ENCODE assay signal across 17 cellular contexts in the genomic region with DNA sequence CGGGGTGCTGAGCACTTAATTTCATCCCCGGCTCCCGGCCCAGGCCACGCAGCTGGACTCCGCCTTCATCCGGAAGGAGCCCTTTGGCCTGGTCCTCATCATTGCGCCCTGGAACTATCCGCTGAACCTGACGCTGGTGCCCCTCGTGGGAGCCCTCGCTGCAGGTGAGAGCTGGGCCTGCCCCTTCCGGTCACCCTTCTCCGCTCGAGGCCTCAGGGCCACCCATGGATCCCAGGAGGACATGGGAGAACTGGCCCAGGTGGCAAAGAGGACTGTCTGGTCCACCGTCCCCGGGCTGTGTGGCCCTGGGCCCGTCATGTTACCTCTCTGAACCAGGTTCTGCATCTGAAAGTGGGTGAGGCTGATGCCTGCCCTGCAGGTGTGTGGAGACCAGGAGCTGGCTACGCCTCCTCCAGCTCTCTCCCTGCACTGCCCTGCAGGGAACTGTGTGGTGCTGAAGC. TPM values are rescaled to one million over a fixed set of nuclear protein-coding genes. Genes with fewer than 3 reads are reported as not detected.
DNase-seq lines count a peak whose midpoint lies in the region; ATAC-seq and TF ChIP-seq lines count a peak whose summit lies in the region.
"Had no signal": no experiment of that assay in that cellular context is flagged by ENCODE, and none has a peak within 500 bp of the region (broad histone marks: within the 10 kb centered on the region; RNA-seq: fewer than 3 reads in every experiment).

No MANE protein-coding gene starts in this region.

- H3K9me1 ChIP-seq in IMR-90 (ENCODE audit: insufficient read depth, low read length) = peaks cover 10% of the 10 kb centered on the region

- H3K9ac ChIP-seq in IMR-90 (ENCODE audit: low read depth, low read length) = no peak overlapping the region
- H3K9ac ChIP-seq in neuronal stem cell (ENCODE audit: low read depth, low read length, poor library complexity) = peak overlapping the region; percentile 64

- no peak for DNase-seq in HFFc6
- no peak for DNase-seq in IMR-90
- DNase-seq in neuronal stem cell (ENCODE audit: low spot score) = no peak
- no peak for DNase-seq in NCI-H2171 treated with DMSO at 0.1 percent for 48 hours (lab: John Stamatoyannopoulos, UW)
- DNase-seq in NCI-H2227 treated with DMSO at 0.1 percent for 48 hours (lab: John Stamatoyannopoulos, UW) = no peak
- DNase-seq: AML-193; Caco-2; CD4-positive, alpha-beta T cell; DMS153; DMS79; GDM1; GOT3; H9 had no signal

- H3K18ac ChIP-seq in IMR-90 (ENCODE audit: low read depth, low read length) (no peak overlapping the region), neuronal stem cell (ENCODE audit: low read length) (peak overlapping the region; percentile 1)

- H3K4me3 Mint-ChIP-seq in HFFc6 = no peak overlapping the region
- H3K4me3 Mint-ChIP-seq: CD4-positive, alpha-beta T cell; H9 had no signal

- no peak overlapping the region for H2BK120ac ChIP-seq in IMR-90 (ENCODE audit: low read depth, low read length)
- H2BK120ac ChIP-seq in neuronal stem cell (ENCODE audit: low read depth, low read length) = no peak overlapping the region

- H2AFZ ChIP-seq in IMR-90 (replicated peaks; ENCODE audit: low read length, poor library complexity) = no peak overlapping the region
- H2AFZ ChIP-seq in neuronal stem cell (ENCODE audit: low read length) = no peak overlapping the region

- H3K79me1 ChIP-seq in IMR-90 (ENCODE audit: low read depth in 1 of 2, low read length in 2 of 2) (peaks cover 9 to 12% of the 10 kb centered on the region in 2 experiments; a peak in 3 of 4 replicates), neuronal stem cell (ENCODE audit: low read depth, low read length) (peaks cover 2% of the 10 kb centered on the region)

- H2BK5ac ChIP-seq in IMR-90 (ENCODE audit: low read depth, low read length, poor library complexity, severe bottlenecking) = no peak overlapping the region
- no peak overlapping the region for H2BK5ac ChIP-seq in neuronal stem cell (ENCODE audit: low read length)

- no TSS peak for BruUV-seq in IMR-90 (replicated peaks; lab: Mats Ljungman, UMichigan)

- 91% methylated on average over 12 of the region's 18 CpGs; no CpG with 5 or more reads in 1 of the 2 experiments for WGBS in IMR-90 (ENCODE audit: extremely low coverage in 2 of 2, insufficient read length in 1 of 2), 2 experiments
- WGBS in esophagus, 2 donors = 89% methylated on average over 18 of the region's 18 CpGs
- no CpG with 5 or more reads among the region's 18 CpGs for WGBS in neuronal stem cell (ENCODE audit: extremely low coverage in 2 of 2, insufficient read length in 2 of 2, insufficient replicate concordance in 1 of 2), 2 donors

- intact Hi-C loops in IMR-90 (cut with micrococcal nuclease) = no loop called here

- H2BK15ac ChIP-seq in IMR-90 (ENCODE audit: low read depth, low read length) = no peak overlapping the region
- H2BK15ac ChIP-seq in neuronal stem cell (ENCODE audit: low read length) = peak overlapping the region; percentile 67

- H4K91ac ChIP-seq in IMR-90 (ENCODE audit: insufficient read depth, low read depth, low read length) (0 out of 2 replicates have a peak overlapping the region, but pooled peaks have one; percentile 7), neuronal stem cell (ENCODE audit: low read depth, low read length, poor library complexity) (peak overlapping the region; percentile 58)

- H4K8ac ChIP-seq in IMR-90 (ENCODE audit: low read depth in 2 of 2, low read length in 2 of 2) (no peak overlapping the region), neuronal stem cell (ENCODE audit: low read depth, low read length) (no peak overlapping the region)

- H3K36me3 ChIP-seq in IMR-90 (ENCODE audit: control insufficient read depth, insufficient read depth, low read length) (peaks cover 10% of the 10 kb centered on the region; the same call in 1 of the 2 replicates), esophagus (ENCODE audit: control insufficient read depth in 2 of 2, insufficient read depth in 2 of 2, low read length in 1 of 2) (no peaks in the 10 kb centered on the region), neuronal stem cell (replicated peaks in 1 of 2; ENCODE audit: control insufficient read depth in 2 of 2, insufficient read depth in 2 of 2, low read length in 2 of 2) (no peaks in the 10 kb centered on the region)

- ATAC-seq in IMR-90 (ENCODE audit: low read depth) (no peak), HG03280 (IDR thresholded peaks at IDR 0.05; ENCODE audit: unreplicated experiment) (no peak)
- ATAC-seq: K562 had no signal

- H4K5ac ChIP-seq in IMR-90 (ENCODE audit: low read depth, low read length) = no peak overlapping the region

- no peak overlapping the region for H3K4me3 ChIP-seq in IMR-90 (ENCODE audit: insufficient read depth, low read depth, low read length)
- H3K4me3 ChIP-seq in esophagus (ENCODE audit: low read depth in 1 of 2, low read length in 2 of 2) = no peak overlapping the region
- no peak overlapping the region for H3K4me3 ChIP-seq in neuronal stem cell (ENCODE audit: low read length in 2 of 2)
- H3K4me3 ChIP-seq: K562 had no signal

- no peak overlapping the region for H3K4me2 ChIP-seq in IMR-90 (ENCODE audit: low read depth, low read length)
- no peak overlapping the region for H3K4me2 ChIP-seq in neuronal stem cell (ENCODE audit: insufficient read depth, low read length, poor library complexity, severe bottlenecking)

- no peaks in the 10 kb centered on the region for H4K20me1 ChIP-seq in IMR-90 (ENCODE audit: insufficient read depth, low read length)

- CTCF ChIA-PET in IMR-90 (lab: Yijun Ruan, JAX) = no interaction called here

- H3K27ac ChIP-seq in IMR-90 (ENCODE audit: insufficient read depth, low read length) (no peak overlapping the region), esophagus (ENCODE audit: low read depth in 2 of 2, low read length in 1 of 2) (peak overlapping the region; percentile 47 to 56), neuronal stem cell (replicated peaks; ENCODE audit: low read length) (no peak overlapping the region)
- H3K27ac ChIP-seq: C4-2B had no signal

- no peaks in the 10 kb centered on the region; the same call in none of the 2 replicates for H3K36me3 Mint-ChIP-seq in HFFc6 (ENCODE audit: low read depth)

- no peak overlapping the region for H2BK12ac ChIP-seq in neuronal stem cell (ENCODE audit: low read length)

- H3K4me1 ChIP-seq in IMR-90 (ENCODE audit: control insufficient read depth, insufficient read depth, low read length) (peaks cover 18% of the 10 kb centered on the region), esophagus (ENCODE audit: control insufficient read depth in 2 of 2, insufficient read depth in 2 of 2, low read length in 1 of 2) (peaks cover 3 to 49% of the 10 kb centered on the region in 2 donors), neuronal stem cell (ENCODE audit: control insufficient read depth in 2 of 2, insufficient read depth in 1 of 2, low read depth in 1 of 2, low read length in 2 of 2) (peaks cover 12 to 41% of the 10 kb centered on the region in 2 donors)

- no peak overlapping the region for H2BK20ac ChIP-seq in IMR-90 (ENCODE audit: low read depth, low read length)

- no peaks in the 10 kb centered on the region for H3K9me3 ChIP-seq in IMR-90 (ENCODE audit: control insufficient read depth, insufficient read depth, low read length)
- no peaks in the 10 kb centered on the region for H3K9me3 ChIP-seq in esophagus (ENCODE audit: control insufficient read depth in 2 of 2, insufficient read depth in 1 of 2, low read depth in 1 of 2, low read length in 1 of 2)
- no peaks in the 10 kb centered on the region for H3K9me3 ChIP-seq in neuronal stem cell (replicated peaks in 1 of 2; ENCODE audit: control insufficient read depth in 2 of 2, insufficient read depth in 1 of 2, low read depth in 1 of 2, low read length in 2 of 2)
- H3K9me3 ChIP-seq: Caco-2 had no signal

- TF ChIP-seq POLR2A in IMR-90 (IDR thresholded peaks at IDR 0.05; ENCODE audit: low read depth, low read length) = no peak

- H3K27me3 ChIP-seq in IMR-90 (ENCODE audit: control insufficient read depth, insufficient read depth, low read length) (no peaks in the 10 kb centered on the region), esophagus (ENCODE audit: control insufficient read depth in 1 of 2, insufficient read depth in 2 of 2, low read length in 2 of 2) (no peaks in the 10 kb centered on the region), neuronal stem cell (ENCODE audit: control insufficient read depth in 3 of 3, insufficient read depth in 3 of 3, low read depth in 1 of 3, low read length in 3 of 3) (no peaks in the 10 kb centered on the region)

- TF ChIP-seq CTCF in HFFc6 (IDR thresholded peaks at IDR 0.05) (no peak), IMR-90 (conservative IDR thresholded peaks at IDR 0.05; ENCODE audit: low read depth, low read length) (no peak)

- H3K4me1 Mint-ChIP-seq in HFFc6 (ENCODE audit: low read depth) = peaks cover 40% of the 10 kb centered on the region

- peak overlapping the region; percentile 11 for H2AK9ac ChIP-seq in IMR-90 (replicated peaks; ENCODE audit: low read depth, low read length, poor library complexity)

- H3K23ac ChIP-seq in IMR-90 (ENCODE audit: low read depth, low read length) (no peak overlapping the region), neuronal stem cell (ENCODE audit: low read depth, low read length, poor library complexity) (no peak overlapping the region)

- H3K4ac ChIP-seq in IMR-90 (ENCODE audit: low read depth, low read length) (no peak overlapping the region), neuronal stem cell (ENCODE audit: low read length) (peak overlapping the region; percentile 84)

- H3K27ac Mint-ChIP-seq in HFFc6 = peak overlapping the region; percentile 42; the same call in 1 of the 2 replicates
- H3K27ac Mint-ChIP-seq: CD4-positive, alpha-beta T cell had no signal

- dilution Hi-C loops in IMR-90 (cut with HindIII; ENCODE audit: low sequenced_read_pairs, unreplicated experiment) = no loop called here

- no peak overlapping the region for H3K56ac ChIP-seq in IMR-90 (ENCODE audit: extremely low read depth, insufficient read depth, low read length)

- in situ Hi-C loops in IMR-90 (cut with MboI; ENCODE audit: low sequenced_read_pairs) = no loop called here

- POLR2A ChIA-PET in IMR-90 (lab: Charles Lee; ENCODE audit: unreplicated experiment) = no interaction called here

- no peaks in the 10 kb centered on the region for H3K9me3 Mint-ChIP-seq in HFFc6
- H3K9me3 Mint-ChIP-seq: CD4-positive, alpha-beta T cell; H9 had no signal

- H3K14ac ChIP-seq in IMR-90 (replicated peaks; ENCODE audit: low read depth, low read length) (no peak overlapping the region), neuronal stem cell (ENCODE audit: low read length) (no peak overlapping the region)

- no peak for TF ChIP-seq RAD21 in IMR-90 (IDR thresholded peaks at IDR 0.05; ENCODE audit: low read length)

- H3K27me3 Mint-ChIP-seq in HFFc6 (ENCODE audit: insufficient read depth) = peaks cover 20% of the 10 kb centered on the region
- H3K27me3 Mint-ChIP-seq: CD4-positive, alpha-beta T cell had no signal

- H2AK5ac ChIP-seq in IMR-90 (ENCODE audit: low read depth, low read length) = peak overlapping the region; percentile 46; the same call in 1 of the 2 replicates
- H2AK5ac ChIP-seq in neuronal stem cell (ENCODE audit: low read depth, low read length) = peak overlapping the region; percentile 91

RNA-seq across cellular contexts. Expression of gene ALDH3B1, which starts 8.6 kb away (rescaled TPM):
- total RNA-seq in HFFc6 (2021; fragmentation: NEBNext Ultra II Directional; extraction: Animal tissue kit (Norgen Biotek cat#: 25700)) = 10 to 100 TPM; 29.5 to 47.4 (median 43.4) TPM
- total RNA-seq in IMR-90 (2012; rRNA removed) = 11.8 and 11.9 TPM in 2 replicates
- polyA plus RNA-seq in IMR-90 (2012; rRNA removed) = 22.8 and 28.5 TPM in 2 replicates
- polyA plus RNA-seq in IMR-90 (2012; cell fraction: cytosol; rRNA removed) = 18.0 and 34.9 TPM in 2 replicates
- 29.6 and 66.4 TPM in 2 replicates for polyA plus RNA-seq in IMR-90 (2012; cell fraction: nucleus; rRNA removed; ENCODE audit: low replicate concordance)
- 10 to 100 TPM in 1 of 2 donors, 1 to 10 TPM in 1; 5.0 to 19.7 TPM for polyA plus RNA-seq in esophagus
- polyA plus RNA-seq in neuronal stem cell (2013, experiment 1 of 2) = 0.25 TPM
- polyA plus RNA-seq in neuronal stem cell (2013, experiment 2 of 2) = 0.22 TPM
- total RNA-seq: H9 had no signal

RNA-seq across cellular contexts. Expression of gene NDUFS8, which starts 11.7 kb away (rescaled TPM):
- 100 to 1,000 TPM; 221 to 236 (median 223) TPM for total RNA-seq in HFFc6 (2021; fragmentation: NEBNext Ultra II Directional; extraction: Animal tissue kit (Norgen Biotek cat#: 25700))
- total RNA-seq in IMR-90 (2012; rRNA removed) = 80.0 and 85.9 TPM in 2 replicates
- polyA plus RNA-seq in IMR-90 (2012; rRNA removed) (131 and 165 TPM in 2 replicates), esophagus (100 to 1,000 TPM; 131 to 168 TPM)
- polyA plus RNA-seq in IMR-90 (2012; cell fraction: cytosol; rRNA removed) = 305 and 345 TPM in 2 replicates
- 87.1 and 239 TPM in 2 replicates for polyA plus RNA-seq in IMR-90 (2012; cell fraction: nucleus; rRNA removed; ENCODE audit: low replicate concordance)
- 144 TPM for polyA plus RNA-seq in neuronal stem cell (2013, experiment 1 of 2)
- polyA plus RNA-seq in neuronal stem cell (2013, experiment 2 of 2) = 148 TPM

RNA-seq across cellular contexts. Expression of gene UNC93B1, which starts 14.9 kb away (rescaled TPM):
- total RNA-seq in HFFc6 (2021; fragmentation: NEBNext Ultra II Directional; extraction: Animal tissue kit (Norgen Biotek cat#: 25700)) = 10 to 100 TPM; 17.2 to 23.0 (median 19.9) TPM
- total RNA-seq in IMR-90 (2012; rRNA removed) = 10.6 and 10.9 TPM in 2 replicates
- polyA plus RNA-seq in IMR-90 (2012; rRNA removed) = 18.8 and 19.2 TPM in 2 replicates
- polyA plus RNA-seq in IMR-90 (2012; cell fraction: cytosol; rRNA removed) = 10.1 and 28.4 TPM in 2 replicates
- polyA plus RNA-seq in IMR-90 (2012; cell fraction: nucleus; rRNA removed; ENCODE audit: low replicate concordance) = 48.5 and 108 TPM in 2 replicates
- polyA plus RNA-seq in esophagus = 10 to 100 TPM; 20.5 to 24.4 TPM
- polyA plus RNA-seq in neuronal stem cell (2013, experiment 1 of 2) = 4.9 TPM
- 4.6 TPM for polyA plus RNA-seq in neuronal stem cell (2013, experiment 2 of 2)

RNA-seq across cellular contexts. Expression of gene TCIRG1, which starts 20.1 kb away (rescaled TPM):
- total RNA-seq in HFFc6 (2021; fragmentation: NEBNext Ultra II Directional; extraction: Animal tissue kit (Norgen Biotek cat#: 25700)) = 100 to 1,000 TPM; 113 to 150 (median 131) TPM
- 25.3 and 30.8 TPM in 2 replicates for total RNA-seq in IMR-90 (2012; rRNA removed)
- polyA plus RNA-seq in IMR-90 (2012; rRNA removed) (117 and 148 TPM in 2 replicates), esophagus (10 to 100 TPM; 51.0 to 74.0 TPM)
- 31.2 and 68.1 TPM in 2 replicates for polyA plus RNA-seq in IMR-90 (2012; cell fraction: cytosol; rRNA removed)
- polyA plus RNA-seq in IMR-90 (2012; cell fraction: nucleus; rRNA removed; ENCODE audit: low replicate concordance) = 905 and 2,934 TPM in 2 replicates
- 5.7 TPM for polyA plus RNA-seq in neuronal stem cell (2013, experiment 1 of 2)
- 4.8 TPM for polyA plus RNA-seq in neuronal stem cell (2013, experiment 2 of 2)

Comparison
In these comparisons a context has a peak if more than half of its experiments do, and no peak if none do; other contexts are left out.
1. H3K27ac ChIP-seq: peak in esophagus (2 of 2); none in IMR-90 (single experiment) and neuronal stem cell (single experiment).